ENCODE assay signal across 8 cellular contexts in the genomic region with DNA sequence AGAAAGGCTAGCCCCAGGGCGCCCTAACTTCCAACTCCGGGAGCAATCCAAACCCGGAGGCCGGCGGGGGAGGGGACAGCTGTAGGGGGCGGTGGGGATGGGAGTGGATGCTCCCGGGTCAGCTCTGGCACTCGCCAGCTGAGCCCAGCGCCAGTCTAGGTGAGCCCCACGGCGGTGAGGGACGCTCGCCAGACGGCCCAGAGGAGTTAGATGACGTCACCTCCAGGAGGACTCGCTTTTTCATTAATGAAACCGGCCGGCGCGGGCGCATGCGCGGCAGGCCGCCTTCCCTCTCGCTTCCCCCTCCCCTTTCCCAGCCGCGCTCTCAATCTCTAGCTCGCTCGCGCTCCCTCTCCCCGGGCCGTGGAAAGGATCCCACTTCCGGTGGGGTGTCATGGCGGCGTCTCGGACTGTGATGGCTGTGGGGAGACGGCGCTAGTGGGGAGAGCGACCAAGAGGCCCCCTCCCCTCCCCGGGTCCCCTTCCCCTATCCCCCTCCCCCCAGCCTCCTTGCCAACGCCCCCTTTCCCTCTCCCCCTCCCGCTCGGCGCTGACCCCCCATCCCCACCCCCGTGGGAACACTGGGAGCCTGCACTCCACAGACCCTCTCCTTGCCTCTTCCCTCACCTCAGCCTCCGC. TPM values are rescaled to one million over a fixed set of nuclear protein-coding genes. Genes with fewer than 3 reads are reported as not detected.
DNase-seq lines count a peak whose midpoint lies in the region; ATAC-seq, FAIRE-seq and TF ChIP-seq lines count a peak whose summit lies in the region.

A gene with protein sequence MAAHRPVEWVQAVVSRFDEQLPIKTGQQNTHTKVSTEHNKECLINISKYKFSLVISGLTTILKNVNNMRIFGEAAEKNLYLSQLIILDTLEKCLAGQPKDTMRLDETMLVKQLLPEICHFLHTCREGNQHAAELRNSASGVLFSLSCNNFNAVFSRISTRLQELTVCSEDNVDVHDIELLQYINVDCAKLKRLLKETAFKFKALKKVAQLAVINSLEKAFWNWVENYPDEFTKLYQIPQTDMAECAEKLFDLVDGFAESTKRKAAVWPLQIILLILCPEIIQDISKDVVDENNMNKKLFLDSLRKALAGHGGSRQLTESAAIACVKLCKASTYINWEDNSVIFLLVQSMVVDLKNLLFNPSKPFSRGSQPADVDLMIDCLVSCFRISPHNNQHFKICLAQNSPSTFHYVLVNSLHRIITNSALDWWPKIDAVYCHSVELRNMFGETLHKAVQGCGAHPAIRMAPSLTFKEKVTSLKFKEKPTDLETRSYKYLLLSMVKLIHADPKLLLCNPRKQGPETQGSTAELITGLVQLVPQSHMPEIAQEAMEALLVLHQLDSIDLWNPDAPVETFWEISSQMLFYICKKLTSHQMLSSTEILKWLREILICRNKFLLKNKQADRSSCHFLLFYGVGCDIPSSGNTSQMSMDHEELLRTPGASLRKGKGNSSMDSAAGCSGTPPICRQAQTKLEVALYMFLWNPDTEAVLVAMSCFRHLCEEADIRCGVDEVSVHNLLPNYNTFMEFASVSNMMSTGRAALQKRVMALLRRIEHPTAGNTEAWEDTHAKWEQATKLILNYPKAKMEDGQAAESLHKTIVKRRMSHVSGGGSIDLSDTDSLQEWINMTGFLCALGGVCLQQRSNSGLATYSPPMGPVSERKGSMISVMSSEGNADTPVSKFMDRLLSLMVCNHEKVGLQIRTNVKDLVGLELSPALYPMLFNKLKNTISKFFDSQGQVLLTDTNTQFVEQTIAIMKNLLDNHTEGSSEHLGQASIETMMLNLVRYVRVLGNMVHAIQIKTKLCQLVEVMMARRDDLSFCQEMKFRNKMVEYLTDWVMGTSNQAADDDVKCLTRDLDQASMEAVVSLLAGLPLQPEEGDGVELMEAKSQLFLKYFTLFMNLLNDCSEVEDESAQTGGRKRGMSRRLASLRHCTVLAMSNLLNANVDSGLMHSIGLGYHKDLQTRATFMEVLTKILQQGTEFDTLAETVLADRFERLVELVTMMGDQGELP (N-terminal part only) (plus strand): TSS at position 378 of the 639 bp plus-strand sequence. CDS start 333 bp downstream, outside the sequence.

- peak within 1 kb of the TSS; percentile 96 for H3K27ac ChIP-seq in HUES48 (ENCODE audit: low read depth, low read length)
- H3K27ac ChIP-seq in H1 (ENCODE audit: low read depth, low read length), result peak within 1 kb of the TSS; percentile 72
- H3K27ac ChIP-seq in mesendoderm (ENCODE audit: low read depth, low read length), result peak within 1 kb of the TSS; percentile 99

- no peak within 1 kb of the TSS for H3K4ac ChIP-seq in H1 (replicated peaks; ENCODE audit: insufficient read length, low read depth, low read length)
- peak within 1 kb of the TSS; percentile 95 for H3K4ac ChIP-seq in mesendoderm (ENCODE audit: low read depth, low read length)

- H4K20me1 ChIP-seq in H1 (replicated peaks in 1 of 2; ENCODE audit: control insufficient read depth in 1 of 2, insufficient read depth in 2 of 2, low read length in 2 of 2), result no peaks in the 10 kb centered on the region

- H2BK15ac ChIP-seq in H1 (ENCODE audit: low read length), result no peak within 1 kb of the TSS
- H2BK15ac ChIP-seq in mesendoderm (replicated peaks; ENCODE audit: low read depth), result no peak within 1 kb of the TSS

- peak within 1 kb of the TSS; percentile 86 for H2AFZ ChIP-seq in H1 (ENCODE audit: low read length)

- H3K4me3 ChIP-seq in HUES48 (ENCODE audit: low read depth, low read length), result peak within 1 kb of the TSS; percentile 97
- peak within 1 kb of the TSS; percentile 66 for H3K4me3 ChIP-seq in NT2/D1 (ENCODE audit: insufficient read length, low read depth)
- H3K4me3 ChIP-seq in H1 (ENCODE audit: extremely low read depth in 1 of 4, insufficient read depth in 2 of 4, low read depth in 3 of 4, low read length in 4 of 4), result peak within 1 kb of the TSS; percentile 79 to 92 (median 88)
- peak within 1 kb of the TSS; percentile 76 for H3K4me3 ChIP-seq in mesendoderm (ENCODE audit: low read length)

- H3K18ac ChIP-seq in H1 (ENCODE audit: extremely low read depth, low read length), result peak within 1 kb of the TSS; percentile 96
- H3K18ac ChIP-seq in mesendoderm (ENCODE audit: low read length), result peak within 1 kb of the TSS; percentile 100

- H3K23me2 ChIP-seq in H1 (ENCODE audit: low read depth, low read length), result peaks cover 4% of the 10 kb centered on the region; the same call in 1 of the 2 replicates

- no peak within 1 kb of the TSS for H3K23ac ChIP-seq in H1 (ENCODE audit: insufficient read length)
- H3K23ac ChIP-seq in mesendoderm (ENCODE audit: low read length), result peak within 1 kb of the TSS; percentile 67

- peak within 1 kb of the TSS; percentile 51 for H3K14ac ChIP-seq in H1 (ENCODE audit: insufficient read length)

- H2BK5ac ChIP-seq in H1 (ENCODE audit: low read depth, low read length), result peak within 1 kb of the TSS; percentile 62; the same call in 1 of the 2 replicates
- peak within 1 kb of the TSS; percentile 68 for H2BK5ac ChIP-seq in mesendoderm (ENCODE audit: low read length)

- no peak for TF ChIP-seq CTCF in H1 (IDR thresholded peaks at IDR 0.05; ENCODE audit: control extremely low read depth in 1 of 3, insufficient read depth in 1 of 3, low read depth in 1 of 3, low read length in 3 of 3)

- peak within 1 kb of the TSS; percentile 80 for H3K27ac Mint-ChIP-seq in activated CD8-positive, alpha-beta memory T cell treated with anti-CD3 and anti-CD28 coated beads, Interleukin-2, amount 10 ng/mL, durations not matched to agents 7 days and 5 days

- no peak for TF ChIP-seq RAD21 in H1 (IDR thresholded peaks at IDR 0.05 in 1 of 2, conservative IDR thresholded peaks at IDR 0.05 in 1 of 2; ENCODE audit: low read depth in 2 of 2, low read length in 2 of 2)

- no peaks in the 10 kb centered on the region for H3K36me3 Mint-ChIP-seq in activated CD8-positive, alpha-beta memory T cell treated with anti-CD3 and anti-CD28 coated beads, Interleukin-2, amount 10 ng/mL, durations not matched to agents 7 days and 5 days

- H3K4me1 Mint-ChIP-seq in activated CD8-positive, alpha-beta memory T cell treated with anti-CD3 and anti-CD28 coated beads, Interleukin-2, amount 10 ng/mL, durations not matched to agents 7 days and 5 days, result peaks cover 15% of the 10 kb centered on the region

- H3K9ac ChIP-seq in HUES48 (ENCODE audit: low read depth, low read length) (peak within 1 kb of the TSS; percentile 63), NT2/D1 (ENCODE audit: insufficient read length, low read depth) (peak within 1 kb of the TSS; percentile 69), H1 (replicated peaks in 1 of 4; ENCODE audit: extremely low read depth in 1 of 4, low read depth in 3 of 4, low read length in 3 of 4) (peak within 1 kb of the TSS; percentile 63 to 84 (median 66)), mesendoderm (ENCODE audit: low read length) (peak within 1 kb of the TSS; percentile 87)

- H4K8ac ChIP-seq in H1 (ENCODE audit: extremely low read depth, insufficient read depth, low read length), result peak within 1 kb of the TSS; percentile 71; the same call in 1 of the 2 replicates
- peak within 1 kb of the TSS; percentile 99 for H4K8ac ChIP-seq in mesendoderm (ENCODE audit: low read depth, low read length)

- DNase-seq in COLO668 (lab: John Stamatoyannopoulos, UW; ENCODE audit: unreplicated experiment) (peak; percentile 93), NT2/D1 (ENCODE audit: low read depth, low spot score) (peak; percentile 81), H1 (ENCODE audit: low read depth in 1 of 2, low spot score in 2 of 2) (peak; percentile 87 to 96), mesendoderm (peak; percentile 98)
- peak; percentile 93 for DNase-seq in activated CD8-positive, alpha-beta memory T cell treated with anti-CD3 and anti-CD28 coated beads, Interleukin-2, amount 10 ng/mL, durations not matched to agents 7 days and 5 days
- DNase-seq in stimulated activated CD8-positive, alpha-beta memory T cell treated with anti-CD3 and anti-CD28 coated beads, Interleukin-12 subunit alpha, Interleukin-12 subunit beta, amount 100 ng/mL, for 4 hours (ENCODE audit: low read depth), result peak; percentile 79

- no peak for TF ChIP-seq EP300 in H1 (IDR thresholded peaks at IDR 0.05; ENCODE audit: borderline replicate concordance in 1 of 2, low read depth in 2 of 2, low read length in 2 of 2)

- H3K79me2 ChIP-seq in H1 (ENCODE audit: control insufficient read depth in 1 of 2, insufficient read depth in 2 of 2, low read length in 2 of 2) (peaks cover 3 to 34% of the 10 kb centered on the region in 2 experiments; a peak in 2 of 4 replicates), mesendoderm (ENCODE audit: control insufficient read depth, insufficient read depth, low read length) (peaks cover 21% of the 10 kb centered on the region)

- H4K91ac ChIP-seq in H1 (replicated peaks; ENCODE audit: insufficient read length, low read length), result peak within 1 kb of the TSS; percentile 77

- H3K27me3 ChIP-seq in HUES48 (ENCODE audit: control insufficient read depth, insufficient read depth, low read length) (no peaks in the 10 kb centered on the region), NT2/D1 (ENCODE audit: insufficient read depth, insufficient read length) (no peaks in the 10 kb centered on the region), H1 (replicated peaks in 1 of 4; ENCODE audit: control insufficient read depth in 3 of 4, extremely low read depth in 1 of 4, insufficient read depth in 3 of 4, low read length in 3 of 4) (no peaks in the 10 kb centered on the region), mesendoderm (ENCODE audit: insufficient read depth, low read length, poor library complexity) (no peaks in the 10 kb centered on the region)

- peak within 1 kb of the TSS; percentile 85 for H3K4me3 Mint-ChIP-seq in activated CD8-positive, alpha-beta memory T cell treated with anti-CD3 and anti-CD28 coated beads, Interleukin-2, amount 10 ng/mL, durations not matched to agents 7 days and 5 days

- peak; percentile 68 for ATAC-seq in GM21360 (IDR thresholded peaks at IDR 0.05; ENCODE audit: unreplicated experiment)
- peak; percentile 87 for ATAC-seq in activated CD8-positive, alpha-beta memory T cell treated with anti-CD3 and anti-CD28 coated beads, Interleukin-2, amount 10 ng/mL, durations not matched to agents 7 days and 5 days

- H2BK12ac ChIP-seq in H1 (ENCODE audit: low read depth, low read length), result peak within 1 kb of the TSS; percentile 20; the same call in 1 of the 2 replicates

- H3K36me3 ChIP-seq in HUES48 (ENCODE audit: control insufficient read depth, insufficient read depth, low read length) (no peaks in the 10 kb centered on the region), NT2/D1 (ENCODE audit: insufficient read depth, insufficient read length, low read length) (peaks cover 8% of the 10 kb centered on the region), H1 (ENCODE audit: control insufficient read depth in 2 of 4, insufficient read depth in 4 of 4, low read length in 3 of 4) (no peaks in the 10 kb centered on the region), mesendoderm (ENCODE audit: control insufficient read depth, insufficient read depth, low read length) (no peaks in the 10 kb centered on the region)

- H2BK120ac ChIP-seq in H1 (replicated peaks; ENCODE audit: low read depth, low read length) (no peak within 1 kb of the TSS), mesendoderm (ENCODE audit: low read depth, low read length) (peak within 1 kb of the TSS; percentile 94)

- 0% methylated on average over 14 of the region's 46 CpGs; no CpG with 5 or more reads in 1 of the 2 experiments for WGBS in H1 (ENCODE audit: extremely low coverage in 1 of 2, insufficient coverage in 1 of 2, insufficient read length in 1 of 2, insufficient replicate concordance in 2 of 2, low coverage in 1 of 2, low lambda C conversion rate in 2 of 2, missing lambda C conversion rate in 1 of 2), 2 experiments
- no CpG with 5 or more reads among the region's 46 CpGs for WGBS in mesendoderm (ENCODE audit: extremely low coverage, insufficient coverage, low lambda C conversion rate)

- TF ChIP-seq POLR2A in H1 (IDR thresholded peaks at IDR 0.05; ENCODE audit: control extremely low read depth in 1 of 2, low read depth in 2 of 2, low read length in 2 of 2), result peak; percentile 60 to 82

- H3K9me3 ChIP-seq in HUES48 (ENCODE audit: control insufficient read depth, insufficient read depth, low read length), result no peaks in the 10 kb centered on the region
- no peaks in the 10 kb centered on the region for H3K9me3 ChIP-seq in NT2/D1 (ENCODE audit: insufficient read depth, low read length)
- no peaks in the 10 kb centered on the region for H3K9me3 ChIP-seq in H1 (ENCODE audit: insufficient read depth in 2 of 2, low read depth in 1 of 2, low read length in 1 of 2)

- peaks cover 14% of the 10 kb centered on the region for H3K4me1 ChIP-seq in HUES48 (ENCODE audit: control insufficient read depth, insufficient read depth, low read length)
- H3K4me1 ChIP-seq in NT2/D1 (ENCODE audit: insufficient read depth, insufficient read length), result no peaks in the 10 kb centered on the region
- peaks cover 0 to 5% (median 3%) of the 10 kb centered on the region in 4 experiments; a peak in 5 of 7 replicates for H3K4me1 ChIP-seq in H1 (replicated peaks in 1 of 4; ENCODE audit: control insufficient read depth in 3 of 4, insufficient read depth in 4 of 4, low read length in 3 of 4)
- H3K4me1 ChIP-seq in mesendoderm (ENCODE audit: control insufficient read depth, low read depth, low read length), result peaks cover 3% of the 10 kb centered on the region

- no peak for FAIRE-seq in H1 (lab: Jason Lieb, UNC)

- H2AK5ac ChIP-seq in H1 (ENCODE audit: low read depth, low read length), result no peak within 1 kb of the TSS
- H2AK5ac ChIP-seq in mesendoderm (ENCODE audit: low read length), result no peak within 1 kb of the TSS

- peak within 1 kb of the TSS; percentile 89 to 98 for H3K4me2 ChIP-seq in H1 (ENCODE audit: insufficient read depth in 1 of 2, low read depth in 2 of 2, low read length in 2 of 2)
- peak within 1 kb of the TSS; percentile 94 for H3K4me2 ChIP-seq in mesendoderm (ENCODE audit: low read length)

- POLR2A ChIA-PET in H1 (lab: Charles Lee; ENCODE audit: partially characterized antibody), result interaction anchor here (0.6 to 2.0 kb wide), 15 partner anchors 11 to 216 kb away, joined by 3 to 9 read pairs (median 4); no protein-coding TSS in a partner anchor

- peak within 1 kb of the TSS; percentile 88 for H4K5ac ChIP-seq in H1 (ENCODE audit: insufficient read length, low read depth, low read length)
- H4K5ac ChIP-seq in mesendoderm (ENCODE audit: low read length), result no peak within 1 kb of the TSS

- H3K27me3 Mint-ChIP-seq in activated CD8-positive, alpha-beta memory T cell treated with anti-CD3 and anti-CD28 coated beads, Interleukin-2, amount 10 ng/mL, durations not matched to agents 7 days and 5 days, result no peaks in the 10 kb centered on the region

- H3K9me3 Mint-ChIP-seq in activated CD8-positive, alpha-beta memory T cell treated with anti-CD3 and anti-CD28 coated beads, Interleukin-2, amount 10 ng/mL, durations not matched to agents 7 days and 5 days (ENCODE audit: low read depth), result no peaks in the 10 kb centered on the region

- H3K56ac ChIP-seq in H1 (replicated peaks; ENCODE audit: insufficient read length, low read depth, low read length) (peak within 1 kb of the TSS; percentile 65), mesendoderm (ENCODE audit: low read length) (peak within 1 kb of the TSS; percentile 99)

- no peak within 1 kb of the TSS for H2BK20ac ChIP-seq in H1 (ENCODE audit: low read length)

- CTCF ChIA-PET in activated CD8-positive, alpha-beta memory T cell treated with anti-CD3 and anti-CD28 coated beads, Interleukin-2, amount 10 ng/mL, durations not matched to agents 7 days and 5 days (lab: Charles Lee), result interaction anchor here (0.6 to 1.4 kb wide), 4 partner anchors 17 to 295 kb away, joined by 3 to 4 read pairs (median 3); no protein-coding TSS in a partner anchor
- CTCF ChIA-PET in H1 (lab: Charles Lee; ENCODE audit: partially characterized antibody), result interaction anchor here (0.6 to 1.7 kb wide), 4 partner anchors 15 to 439 kb away, joined by 3 to 5 read pairs (median 3); no protein-coding TSS in a partner anchor

- H3K79me1 ChIP-seq in H1 (ENCODE audit: low read depth, low read length) (no peaks in the 10 kb centered on the region), mesendoderm (ENCODE audit: low read length) (peaks cover 5% of the 10 kb centered on the region)

RNA-seq across cellular contexts. Expression of the gene that starts here (rescaled TPM):
- 10 to 100 TPM; 22.1 to 28.6 TPM for total RNA-seq in activated CD8-positive, alpha-beta memory T cell treated with anti-CD3 and anti-CD28 coated beads, Interleukin-2, amount 10 ng/mL, durations not matched to agents 7 days and 5 days
- total RNA-seq in H1 (2021; fragmentation: NEBNext Ultra II Directional; extraction: Animal tissue kit (Norgen Biotek cat#: 25700)), result 27.5 and 29.6 TPM in 2 replicates
- 12.4 and 19.3 TPM in 2 replicates for polyA plus RNA-seq in H1 (2011; rRNA removed)
- polyA plus RNA-seq in H1 (2011; cell fraction: cytosol; rRNA removed), result 15.7 TPM
- 22.9 TPM for polyA plus RNA-seq in H1 (2011; cell fraction: nucleus; rRNA removed)
- polyA plus RNA-seq in H1 (2012, experiment 1 of 2), result 10.0 to 16.9 TPM (median 14.7 TPM) in 4 replicates
- 0.98 TPM for polyA plus RNA-seq in H1 (2012, experiment 2 of 2)
- 10.2 TPM for polyA plus RNA-seq in H1 (2013, experiment 1 of 2)
- 10.8 TPM for polyA plus RNA-seq in H1 (2013, experiment 2 of 2)
- polyA minus RNA-seq in H1 (2011; rRNA and poly(A)+ RNA removed), result 79.8 and 117 TPM in 2 replicates
- 43.6 TPM for polyA minus RNA-seq in H1 (2011; cell fraction: cytosol; rRNA and poly(A)+ RNA removed)
- 113 TPM for polyA minus RNA-seq in H1 (2011; cell fraction: nucleus; rRNA and poly(A)+ RNA removed)
- polyA plus RNA-seq in mesendoderm (2013, experiment 1 of 2), result 11.0 TPM
- polyA plus RNA-seq in mesendoderm (2013, experiment 2 of 2), result 11.6 TPM

Comparison
In these comparisons a context has a peak if more than half of its experiments do, and no peak if none do; other contexts are left out.
1. Peak in every context shown above with its lines: DNase-seq, ATAC-seq, H3K4me3 ChIP-seq and H3K27ac ChIP-seq.